Comparison of ENCODE assay signal across 18 cellular contexts in genomic region chr4:53479731-53480525, GRCh38.
DNase-seq lines count a peak whose midpoint lies in the region; ATAC-seq, FAIRE-seq and TF ChIP-seq lines count a peak whose summit lies in the region.
"Had no signal": no experiment of that assay in that cellular context is flagged by ENCODE, and none has a peak within 500 bp of the region (broad histone marks: within the 10 kb centered on the region; RNA-seq: fewer than 3 reads in every experiment).

No MANE protein-coding gene starts in this region.

- TF ChIP-seq CTCF in osteoblast (IDR thresholded peaks at IDR 0.05; ENCODE audit: extremely low read depth, low read depth, low read length), result no peak

- H2AFZ ChIP-seq in osteoblast (ENCODE audit: low read length), result no peak overlapping the region

- H3K4me1 ChIP-seq in osteoblast (ENCODE audit: insufficient read depth, low read length), result peaks cover 61% of the 10 kb centered on the region
- H3K4me1 ChIP-seq: BE2C, HAP-1, tibial artery had no signal

- FAIRE-seq in RCC 7860 (lab: Jason Lieb, UNC), result peak; percentile 64

- H3K4me2 ChIP-seq in osteoblast (ENCODE audit: insufficient read depth, low read length), result peak overlapping the region; percentile 5

- ATAC-seq in HG02981 (IDR thresholded peaks at IDR 0.05; ENCODE audit: unreplicated experiment) (no peak), GM18505 (IDR thresholded peaks at IDR 0.05; ENCODE audit: unreplicated experiment) (no peak)
- ATAC-seq: body of pancreas, sciatic nerve had no signal

- H3K4me3 ChIP-seq in osteoblast (ENCODE audit: insufficient read depth, low read length), result no peak overlapping the region
- H3K4me3 ChIP-seq: body of pancreas, HAP-1, tibial artery had no signal

- no peaks in the 10 kb centered on the region for H3K79me2 ChIP-seq in osteoblast (ENCODE audit: insufficient read depth, low read length)

- no peaks in the 10 kb centered on the region for H3K9me3 ChIP-seq in osteoblast (ENCODE audit: low read depth, low read length)
- H3K9me3 ChIP-seq: BE2C, body of pancreas, HAP-1, tibial artery had no signal

- no peak for TF ChIP-seq POLR2A in GM18505 (IDR thresholded peaks at IDR 0.05; ENCODE audit: borderline replicate concordance, extremely low read depth, insufficient read depth, insufficient read length)

- H3K27me3 ChIP-seq in osteoblast (ENCODE audit: insufficient read depth, low read length), result no peaks in the 10 kb centered on the region
- H3K27me3 ChIP-seq: BE2C, body of pancreas, tibial artery had no signal

- no peaks in the 10 kb centered on the region for H4K20me1 ChIP-seq in osteoblast (ENCODE audit: insufficient read depth, low read length)

- DNase-seq in EL (peak; percentile 67), RCC 7860 (ENCODE audit: low spot score) (peak; percentile 47), dedifferentiated amniotic fluid mesenchymal stem cell (ENCODE audit: extremely low spot score) (peak; percentile 62), osteoblast (ENCODE audit: insufficient read length, low spot score, missing footprints) (no peak), NCI-H1417 treated with DMSO at 0.1 percent for 48 hours (lab: John Stamatoyannopoulos, UW) (no peak), SW 1271 (lab: John Stamatoyannopoulos, UW) (no peak)
- DNase-seq: BE2C; body of pancreas; DMS 273 treated with DMSO at 0.1 percent for 48 hours; foreskin melanocyte; mesendoderm; stimulated activated CD4-positive, alpha-beta T cell treated with anti-CD3 and anti-CD28 coated beads, Interleukin-4, amount 100 ng/mL, for 4 hours; tibial artery had no signal

- peak overlapping the region; percentile 97 for H3K27ac ChIP-seq in osteoblast (ENCODE audit: low read depth, low read length)
- H3K27ac ChIP-seq: body of pancreas, tibial artery, VCaP had no signal

- no peaks in the 10 kb centered on the region for H3K36me3 ChIP-seq in osteoblast (ENCODE audit: insufficient read depth, low read length)
- H3K36me3 ChIP-seq: BE2C, HAP-1, tibial artery had no signal

Comparison
In these comparisons a context has a peak if more than half of its experiments do, and no peak if none do; other contexts are left out.
1. DNase-seq: peak in EL (single experiment), RCC 7860 (single experiment) and dedifferentiated amniotic fluid mesenchymal stem cell (single experiment); none in osteoblast (single experiment), NCI-H1417 treated with DMSO at 0.1 percent for 48 hours (single experiment) and SW 1271 (0 of 2).